1 cellular context compared by ENCODE assay signal in the genomic region with DNA sequence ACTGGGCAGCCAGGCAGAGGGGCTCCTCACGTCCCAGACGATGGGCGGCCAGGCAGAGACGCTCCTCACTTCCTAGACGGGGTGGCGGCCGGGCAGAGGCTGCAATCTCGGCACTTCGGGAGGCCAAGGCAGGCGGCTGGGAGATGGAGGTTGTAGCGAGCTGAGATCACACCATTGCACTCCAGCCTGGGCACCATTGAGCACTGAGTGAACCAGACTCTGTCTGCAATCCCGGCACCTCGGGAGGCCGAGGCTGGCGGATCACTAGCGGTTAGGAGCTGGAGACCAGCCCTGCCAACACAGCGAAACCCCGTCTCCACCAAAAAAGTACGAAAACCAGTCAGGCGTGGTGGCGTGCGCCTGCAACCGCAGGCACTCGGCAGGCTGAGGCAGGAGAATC.
A peak's percentile ranks its signal among the peaks of the same experiment; 100 is the strongest.
DNase-seq lines count a peak whose midpoint lies in the region; ATAC-seq and TF ChIP-seq lines count a peak whose summit lies in the region.
"Not testable (repeated sequence)": the region's sequence is repeated elsewhere in the genome, so short reads cannot be mapped to it uniquely, and the experiment has no call there.

No MANE protein-coding gene starts in this region.

- H3K27me3 ChIP-seq in DND-41 (ENCODE audit: insufficient read depth, low read length, poor library complexity), result not testable (repeated sequence)

- not testable (repeated sequence) for H3K9me3 ChIP-seq in DND-41 (ENCODE audit: insufficient read depth, low read length, severe bottlenecking)

- H2AFZ ChIP-seq in DND-41 (ENCODE audit: low read depth, low read length), result not testable (repeated sequence)

- not testable (repeated sequence) for H3K27ac ChIP-seq in DND-41 (ENCODE audit: low read length)

- not testable (repeated sequence) for H3K9ac ChIP-seq in DND-41 (ENCODE audit: low read depth, low read length)

- not testable (repeated sequence) for H3K4me2 ChIP-seq in DND-41 (ENCODE audit: insufficient read depth, low read length)

- not testable (repeated sequence) for H3K79me2 ChIP-seq in DND-41 (ENCODE audit: insufficient read depth, low read length)

- H4K20me1 ChIP-seq in DND-41 (ENCODE audit: insufficient read depth, low read length), result not testable (repeated sequence)

- not testable (repeated sequence) for H3K4me3 ChIP-seq in DND-41 (ENCODE audit: low read depth in 1 of 2, low read length in 2 of 2)

- TF ChIP-seq CTCF in DND-41 (IDR thresholded peaks at IDR 0.05; ENCODE audit: borderline replicate concordance, extremely low read depth, low read length, poor library complexity, severe bottlenecking), result not testable (repeated sequence)

- H3K36me3 ChIP-seq in DND-41 (ENCODE audit: insufficient read depth, low read length), result not testable (repeated sequence)

- H3K4me1 ChIP-seq in DND-41 (ENCODE audit: insufficient read depth, low read length), result not testable (repeated sequence)

- DNase-seq in DND-41, result peak; percentile 32

- ATAC-seq in DND-41 (ENCODE audit: insufficient read depth, low read depth), result not testable (repeated sequence)
